Comparison of ENCODE assay signal across 20 cellular contexts in genomic region chrX:40502688-40503087, GRCh38.
DNase-seq lines count a peak whose midpoint lies in the region; ATAC-seq and TF ChIP-seq lines count a peak whose summit lies in the region.
"Had no signal": no experiment of that assay in that cellular context is flagged by ENCODE, and none has a peak within 500 bp of the region (broad histone marks: within the 10 kb centered on the region; RNA-seq: fewer than 3 reads in every experiment).

No MANE protein-coding gene starts in this region.

- H3K4me3 ChIP-seq in cardiac muscle cell, result no peak overlapping the region
- H3K4me3 ChIP-seq: BLaER1, GM12878, HAP-1 had no signal

- DNase-seq in cardiac muscle cell (ENCODE audit: low read depth in 1 of 2, low spot score in 1 of 2) (peak in 1 of 2 donors; percentile 34), left ventricle myocardium superior (no peak), left lobe of liver (ENCODE audit: low spot score) (no peak), posterior vena cava (ENCODE audit: low spot score) (peak; percentile 25), NCI-H2171 (lab: John Stamatoyannopoulos, UW) (no peak)
- DNase-seq: CD4-positive, CD25-positive, alpha-beta regulatory T cell; CD8-positive, alpha-beta T cell; DMS153; DND-41; EL; GDM1; GOT3; HFFc6 had no signal

- H3K36me3 ChIP-seq in cardiac muscle cell, result no peaks in the 10 kb centered on the region
- H3K36me3 ChIP-seq: BLaER1, HAP-1 had no signal

- ATAC-seq in left ventricle myocardium superior (no peak), left lobe of liver (peak; percentile 74), GM18505 (IDR thresholded peaks at IDR 0.05; ENCODE audit: unreplicated experiment) (no peak)
- ATAC-seq: CD8-positive, alpha-beta T cell; GM12878 had no signal

- H3K27ac ChIP-seq in cardiac muscle cell, result peak overlapping the region; percentile 81
- H3K27ac ChIP-seq: 22Rv1, BLaER1, C4-2B had no signal

- TF ChIP-seq CTCF in cardiac muscle cell (IDR thresholded peaks at IDR 0.05; ENCODE audit: low read depth, low read length), result no peak

- no peak for TF ChIP-seq POLR2A in GM18505 (IDR thresholded peaks at IDR 0.05; ENCODE audit: borderline replicate concordance, extremely low read depth, insufficient read depth, insufficient read length)

- intact Hi-C loops in left ventricle myocardium superior (cut with micrococcal nuclease), result no loop called here
- intact Hi-C loops in posterior vena cava (cut with DNase I), result loop anchor here in 1 of 2 donors (5.0 to 10.0 kb wide), 2 partner anchors 995 to 1848 kb away; no protein-coding TSS in a partner anchor

- no peaks in the 10 kb centered on the region for H3K27me3 ChIP-seq in cardiac muscle cell

- no peaks in the 10 kb centered on the region for H3K9me3 ChIP-seq in cardiac muscle cell (ENCODE audit: low read depth)
- H3K9me3 ChIP-seq: BLaER1, Caco-2, HAP-1 had no signal

- peaks cover 7% of the 10 kb centered on the region for H3K4me1 ChIP-seq in cardiac muscle cell (ENCODE audit: low read depth)
- H3K4me1 ChIP-seq: Caco-2, HAP-1 had no signal
